1 cellular context compared by ENCODE assay signal in genomic region chr14:103890836-103891666, GRCh38.
TF ChIP-seq lines count a peak whose summit lies in the region.

No MANE protein-coding gene starts in this region.

TF ChIP-seq in HepG2, 621 proteins besides CTCF, POLR2A, EP300 and RAD21 (continued from another document and continues in another):
- TF ChIP-seq ZNF281 (CRISPR knock-in tag; IDR thresholded peaks at IDR 0.05; ENCODE audit: borderline replicate concordance): no peak
- no peak for TF ChIP-seq HMGA1 (CRISPR knock-in tag; conservative IDR thresholded peaks at IDR 0.05)
- no peak for TF ChIP-seq ZBTB8A (CRISPR knock-in tag; IDR thresholded peaks at IDR 0.05; ENCODE audit: borderline replicate concordance, low read depth)
- TF ChIP-seq ZNF557 (CRISPR knock-in tag; IDR thresholded peaks at IDR 0.05): no peak
- TF ChIP-seq RFX3 (CRISPR knock-in tag; IDR thresholded peaks at IDR 0.05): no peak
- TF ChIP-seq TRAFD1 (CRISPR knock-in tag; IDR thresholded peaks at IDR 0.05; ENCODE audit: borderline replicate concordance): no peak
- no peak for TF ChIP-seq ZNF709 (CRISPR knock-in tag; IDR thresholded peaks at IDR 0.05)
- no peak for TF ChIP-seq ZNF3 (CRISPR knock-in tag; IDR thresholded peaks at IDR 0.05)
- TF ChIP-seq NR3C1 (CRISPR knock-in tag; IDR thresholded peaks at IDR 0.05): no peak
- no peak for TF ChIP-seq SRF (IDR thresholded peaks at IDR 0.05; ENCODE audit: low read depth, low read length)
- TF ChIP-seq ZNF225 (CRISPR knock-in tag; IDR thresholded peaks at IDR 0.05): no peak
- TF ChIP-seq ZNF430 (CRISPR knock-in tag; IDR thresholded peaks at IDR 0.05): peak; percentile 34; the same call in 1 of the 2 replicates
- no peak for TF ChIP-seq TAF15 (IDR thresholded peaks at IDR 0.05; ENCODE audit: low read depth, low read length, poor library complexity, severe bottlenecking)
- TF ChIP-seq BRD4 (CRISPR knock-in tag; IDR thresholded peaks at IDR 0.05): peak; percentile 92
- TF ChIP-seq KDM4B (CRISPR knock-in tag; IDR thresholded peaks at IDR 0.05): no peak
- 0 out of 2 replicates have a peak, but pooled peaks have one; percentile 11 for TF ChIP-seq ZNF263 (CRISPR knock-in tag; IDR thresholded peaks at IDR 0.05)
- no peak; the same call in 1 of the 2 replicates for TF ChIP-seq ZZZ3 (CRISPR knock-in tag; IDR thresholded peaks at IDR 0.05; ENCODE audit: borderline replicate concordance)
- TF ChIP-seq ZNF275 (CRISPR knock-in tag; IDR thresholded peaks at IDR 0.05; ENCODE audit: borderline replicate concordance): no peak
- no peak for TF ChIP-seq JARID2 (CRISPR knock-in tag; IDR thresholded peaks at IDR 0.05; ENCODE audit: insufficient replicate concordance)
- TF ChIP-seq CREB1 (IDR thresholded peaks at IDR 0.05): no peak
- no peak for TF ChIP-seq CREB1 (CRISPR knock-in tag; IDR thresholded peaks at IDR 0.05)
- TF ChIP-seq XRCC5 (optimal IDR thresholded peaks at IDR 0.05; ENCODE audit: low read length): no peak
- TF ChIP-seq ZHX2 (IDR thresholded peaks at IDR 0.05; ENCODE audit: low read depth): no peak
- no peak for TF ChIP-seq ZHX2 (CRISPR knock-in tag; IDR thresholded peaks at IDR 0.05; ENCODE audit: borderline replicate concordance)
- TF ChIP-seq ATRX (CRISPR knock-in tag; IDR thresholded peaks at IDR 0.05; ENCODE audit: borderline replicate concordance): no peak
- TF ChIP-seq ZNF224 (CRISPR knock-in tag; IDR thresholded peaks at IDR 0.05): no peak
- peak; percentile 63 for TF ChIP-seq SRSF1 (optimal IDR thresholded peaks at IDR 0.05; ENCODE audit: low read depth, low read length)
- no peak for TF ChIP-seq YY1 (IDR thresholded peaks at IDR 0.05; ENCODE audit: insufficient read depth, insufficient replicate concordance, low read depth, low read length)
- no peak for TF ChIP-seq NRL (CRISPR knock-in tag; IDR thresholded peaks at IDR 0.05; ENCODE audit: borderline replicate concordance)
- no peak for TF ChIP-seq CERS6 (CRISPR knock-in tag; IDR thresholded peaks at IDR 0.05)
- no peak for TF ChIP-seq FOXK2 (IDR thresholded peaks at IDR 0.05)
- peak; percentile 82; the same call in 1 of the 2 replicates for TF ChIP-seq SNAI1 (CRISPR knock-in tag; IDR thresholded peaks at IDR 0.05; ENCODE audit: borderline replicate concordance)
- no peak for TF ChIP-seq MYPOP (CRISPR knock-in tag; IDR thresholded peaks at IDR 0.05)
- TF ChIP-seq STAT6 (CRISPR knock-in tag; IDR thresholded peaks at IDR 0.05; ENCODE audit: borderline replicate concordance): no peak
- TF ChIP-seq ZNF34 (CRISPR knock-in tag; IDR thresholded peaks at IDR 0.05; ENCODE audit: borderline replicate concordance): no peak
- TF ChIP-seq IKZF4 (CRISPR knock-in tag; IDR thresholded peaks at IDR 0.05; ENCODE audit: borderline replicate concordance, low read depth, not compliant biosample characterization): peak; percentile 55
- no peak for TF ChIP-seq RBM22 (optimal IDR thresholded peaks at IDR 0.05; ENCODE audit: low read length)
- TF ChIP-seq ZNF777 (CRISPR knock-in tag; IDR thresholded peaks at IDR 0.05): no peak
- TF ChIP-seq ZNF276 (CRISPR knock-in tag; IDR thresholded peaks at IDR 0.05; ENCODE audit: low read depth): no peak
- TF ChIP-seq ATF3 (CRISPR knock-in tag; IDR thresholded peaks at IDR 0.05): no peak
- no peak for TF ChIP-seq SOX6 (IDR thresholded peaks at IDR 0.05)
- peak; percentile 53; the same call in 1 of the 2 replicates for TF ChIP-seq SOX6 (CRISPR knock-in tag; IDR thresholded peaks at IDR 0.05)
- TF ChIP-seq TP53 (CRISPR knock-in tag; conservative IDR thresholded peaks at IDR 0.05): no peak
- 0 out of 2 replicates have a peak, but pooled peaks have one; percentile 12 for TF ChIP-seq EEA1 (CRISPR knock-in tag; IDR thresholded peaks at IDR 0.05; ENCODE audit: borderline replicate concordance)
- TF ChIP-seq ZNF343 (CRISPR knock-in tag; IDR thresholded peaks at IDR 0.05): no peak
- peak; percentile 68 for TF ChIP-seq ETV6 (CRISPR knock-in tag; conservative IDR thresholded peaks at IDR 0.05)
- TF ChIP-seq MTF1 (CRISPR knock-in tag; IDR thresholded peaks at IDR 0.05): peak; percentile 95
- TF ChIP-seq ZNF766 (CRISPR knock-in tag; IDR thresholded peaks at IDR 0.05; ENCODE audit: borderline replicate concordance): no peak
